ENCODE assay signal across 8 cellular contexts in the genomic region with DNA sequence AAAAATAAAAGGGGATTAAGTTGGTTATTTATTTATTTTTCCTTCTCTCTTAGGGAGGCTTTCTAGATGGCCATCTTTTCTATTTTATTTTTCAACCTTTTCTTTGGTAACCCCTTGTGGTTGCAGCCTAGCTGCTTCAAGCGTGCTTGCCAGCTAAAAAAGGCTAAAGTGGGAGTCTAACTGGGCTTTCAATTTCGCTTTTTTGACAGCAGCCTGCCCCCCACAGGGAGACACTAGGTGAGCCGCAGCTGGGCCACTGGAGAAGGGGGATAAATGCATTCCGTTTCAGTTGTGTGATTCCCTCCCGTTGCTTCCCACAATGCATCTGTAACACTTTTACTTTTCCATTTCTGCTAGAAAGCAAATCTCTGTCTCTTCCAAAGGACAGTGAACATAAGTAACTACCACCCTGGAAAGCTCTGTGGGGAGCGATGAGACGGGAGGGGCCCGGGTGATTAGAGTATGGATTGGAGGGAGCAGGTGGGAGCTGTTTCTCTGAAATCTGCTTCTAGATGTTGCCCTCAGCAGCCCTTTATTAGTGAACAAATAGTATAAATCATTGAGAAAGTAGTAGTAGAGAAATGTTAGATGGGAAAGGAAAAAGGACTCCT.
DNase-seq lines count a peak whose midpoint lies in the region; ATAC-seq and TF ChIP-seq lines count a peak whose summit lies in the region.

No MANE protein-coding gene starts in this region.

- no peaks in the 10 kb centered on the region for H3K9me3 ChIP-seq in OCI-LY3 (ENCODE audit: insufficient read depth, low read length)

- H3K36me3 ChIP-seq in OCI-LY3 (replicated peaks; ENCODE audit: low read depth, low read length), result no peaks in the 10 kb centered on the region

- H3K27ac ChIP-seq in OCI-LY3 (ENCODE audit: low read length), result no peak overlapping the region

- H3K4me2 ChIP-seq in OCI-LY3 (ENCODE audit: low read length), result peak overlapping the region; percentile 99

- DNase-seq in myocyte (ENCODE audit: low read depth) (peak; percentile 12), NCI-H187 treated with DMSO at 0.1 percent for 48 hours (lab: John Stamatoyannopoulos, UW) (no peak), GM03348 (ENCODE audit: low spot score) (no peak), NCI-H510A treated with DMSO at 0.1 percent for 48 hours (lab: John Stamatoyannopoulos, UW) (no peak)
- DNase-seq in effector CD8-positive, alpha-beta T cell (lab: John Stamatoyannopoulos, UW), result no peak

- peak overlapping the region; percentile 6; the same call in 1 of the 2 replicates for H3K9ac ChIP-seq in OCI-LY3 (ENCODE audit: low read length)

- H3K4me1 ChIP-seq in OCI-LY3 (ENCODE audit: low read length), result peaks cover 31% of the 10 kb centered on the region

- no peaks in the 10 kb centered on the region; the same call in 1 of the 2 replicates for H4K20me1 ChIP-seq in OCI-LY3 (ENCODE audit: insufficient read depth, low read length)

- peak overlapping the region; percentile 40; the same call in 1 of the 2 replicates for H2AFZ ChIP-seq in OCI-LY3 (ENCODE audit: low read depth, low read length)

- peak; percentile 30 for ATAC-seq in GM18861 (IDR thresholded peaks at IDR 0.05; ENCODE audit: unreplicated experiment)
- peak; percentile 50 for ATAC-seq in HG02588 (IDR thresholded peaks at IDR 0.05; ENCODE audit: unreplicated experiment)

- TF ChIP-seq CTCF in OCI-LY3 (IDR thresholded peaks at IDR 0.05; ENCODE audit: low read depth, low read length), result peak; percentile 83

- peak overlapping the region; percentile 71 for H3K4me3 ChIP-seq in OCI-LY3 (ENCODE audit: low read length)

- H3K79me2 ChIP-seq in OCI-LY3 (ENCODE audit: low read length), result no peaks in the 10 kb centered on the region

- peaks cover 62% of the 10 kb centered on the region for H3K27me3 ChIP-seq in OCI-LY3 (ENCODE audit: low read depth, low read length)
